Comparison of ENCODE assay signal across 13 cellular contexts in the genomic region with DNA sequence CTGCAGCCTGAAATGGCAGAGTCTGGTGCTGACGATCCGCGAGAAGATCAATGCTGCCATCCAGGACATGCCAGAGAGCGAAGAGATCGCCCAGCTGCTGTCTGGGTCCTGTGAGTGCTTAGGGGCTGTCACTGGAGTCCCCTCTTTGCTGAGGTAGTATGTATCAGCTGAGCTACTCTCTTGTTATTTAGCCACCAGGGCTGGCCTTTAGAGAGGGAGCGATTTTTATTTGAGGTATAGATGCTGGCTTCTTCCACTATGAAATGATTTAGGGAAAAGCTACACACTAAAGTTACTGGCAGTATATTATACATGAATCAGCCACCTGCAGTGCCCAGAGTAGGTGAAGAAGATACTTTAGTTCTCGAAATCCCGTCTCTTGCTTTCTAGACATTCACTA.
"Had no signal": no experiment of that assay in that cellular context is flagged by ENCODE, and none has a peak within 500 bp of the region (broad histone marks: within the 10 kb centered on the region; RNA-seq: fewer than 3 reads in every experiment).

No MANE protein-coding gene starts in this region.

- H3K27ac Mint-ChIP-seq: stimulated activated naive B cell treated with anti-CD40 and anti-IgM and Interleukin-4, amounts not matched to agents 10 μg/mL and 1 μg/mL and 100 μg/mL, for 72 hours had no signal

- H3K9me3 Mint-ChIP-seq: naive thymus-derived CD8-positive, alpha-beta T cell; stimulated activated naive B cell treated with anti-CD40 and anti-IgM and Interleukin-4, amounts not matched to agents 10 μg/mL and 1 μg/mL and 100 μg/mL, for 72 hours had no signal

- FAIRE-seq: islet of Langerhans had no signal

- H3K27me3 Mint-ChIP-seq: stimulated activated naive B cell treated with anti-CD40 and anti-IgM and Interleukin-4, amounts not matched to agents 10 μg/mL and 1 μg/mL and 100 μg/mL, for 72 hours had no signal

- H3K4me3 Mint-ChIP-seq: stimulated activated naive B cell treated with anti-CD40 and anti-IgM and Interleukin-4, amounts not matched to agents 10 μg/mL and 1 μg/mL and 100 μg/mL, for 72 hours had no signal

- DNase-seq: activated CD4-positive, alpha-beta T cell treated with anti-CD3 and anti-CD28 coated beads, Interleukin-2, amount 50 U/mL, for 1 hour; activated CD4-positive, CD25-positive, alpha-beta regulatory T cell; activated gamma-delta T cell; colonic mucosa; foreskin melanocyte; heart left ventricle; mammary epithelial cell; mucosa of descending colon; naive thymus-derived CD8-positive, alpha-beta T cell; sigmoid colon; stimulated activated CD4-positive, alpha-beta T cell treated with anti-CD3 and anti-CD28 coated beads, Interleukin-2, amount 100 ng/mL, for 24 hours; stimulated activated naive B cell treated with anti-CD40 and anti-IgM and Interleukin-4, amounts not matched to agents 10 μg/mL and 1 μg/mL and 100 μg/mL, for 72 hours had no signal
